Comparison of ENCODE assay signal across 19 cellular contexts in the genomic region with DNA sequence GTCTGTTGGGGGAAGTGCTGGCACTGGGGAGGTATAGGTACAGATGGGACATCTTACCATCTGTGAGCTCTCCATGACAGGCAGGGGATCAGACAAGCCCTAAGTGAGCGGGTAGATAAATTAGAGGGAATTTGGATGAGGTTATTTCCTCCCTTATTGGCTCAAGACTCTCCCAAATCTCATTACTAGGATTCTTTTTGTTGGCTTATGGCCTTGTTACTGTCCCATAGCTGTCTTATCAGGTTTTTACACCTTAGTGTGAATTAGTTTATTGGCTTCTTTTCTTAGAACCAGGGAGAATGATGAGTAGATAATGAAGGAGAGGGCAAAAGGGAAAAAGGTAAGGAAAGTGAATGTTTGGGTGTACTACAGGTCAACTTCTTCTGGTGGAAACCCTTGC.
A peak's percentile ranks its signal among the peaks of the same experiment; 100 is the strongest.
DNase-seq lines count a peak whose midpoint lies in the region; ATAC-seq and TF ChIP-seq lines count a peak whose summit lies in the region.
"Had no signal": no experiment of that assay in that cellular context is flagged by ENCODE, and none has a peak within 500 bp of the region (broad histone marks: within the 10 kb centered on the region; RNA-seq: fewer than 3 reads in every experiment).

No MANE protein-coding gene starts in this region.

- TF ChIP-seq RAD21 in IMR-90 (IDR thresholded peaks at IDR 0.05; ENCODE audit: low read length), result no peak

- POLR2A ChIA-PET in IMR-90 (lab: Charles Lee; ENCODE audit: unreplicated experiment), result no interaction called here

- H3K56ac ChIP-seq in IMR-90 (ENCODE audit: extremely low read depth, insufficient read depth, low read length), result no peak overlapping the region

- H3K4me1 Mint-ChIP-seq in nephron, result peaks cover 16% of the 10 kb centered on the region
- H3K4me1 Mint-ChIP-seq: T-cell had no signal

- peaks cover 7% of the 10 kb centered on the region for H3K4me1 ChIP-seq in IMR-90 (ENCODE audit: control insufficient read depth, insufficient read depth, low read length)
- H3K4me1 ChIP-seq: SJCRH30 had no signal

- H3K79me1 ChIP-seq in IMR-90 (ENCODE audit: low read depth in 1 of 2, low read length in 2 of 2), result no peaks in the 10 kb centered on the region

- no peak overlapping the region for H3K4me2 ChIP-seq in IMR-90 (ENCODE audit: low read depth, low read length)

- no peak overlapping the region for H4K8ac ChIP-seq in IMR-90 (ENCODE audit: low read depth in 2 of 2, low read length in 2 of 2)

- H3K9ac ChIP-seq in IMR-90 (ENCODE audit: low read depth, low read length), result no peak overlapping the region

- H4K5ac ChIP-seq in IMR-90 (ENCODE audit: low read depth, low read length), result no peak overlapping the region

- TF ChIP-seq POLR2A in IMR-90 (IDR thresholded peaks at IDR 0.05; ENCODE audit: low read depth, low read length), result no peak

- intact Hi-C loops in IMR-90 (cut with micrococcal nuclease), result no loop called here

- no peak overlapping the region for H2AK9ac ChIP-seq in IMR-90 (replicated peaks; ENCODE audit: low read depth, low read length, poor library complexity)

- TF ChIP-seq CTCF in IMR-90 (conservative IDR thresholded peaks at IDR 0.05; ENCODE audit: low read depth, low read length) (no peak), nephron (IDR thresholded peaks at IDR 0.05; ENCODE audit: unreplicated experiment in 3 of 3) (no peak)

- H3K36me3 ChIP-seq in IMR-90 (ENCODE audit: control insufficient read depth, insufficient read depth, low read length), result no peaks in the 10 kb centered on the region
- H3K36me3 ChIP-seq: BE2C, SJCRH30 had no signal

- H3K4ac ChIP-seq in IMR-90 (ENCODE audit: low read depth, low read length), result peak overlapping the region; percentile 13; the same call in 1 of the 2 replicates

- no peak overlapping the region for H3K18ac ChIP-seq in IMR-90 (ENCODE audit: low read depth, low read length)

- H3K4me3 Mint-ChIP-seq in nephron, result no peak overlapping the region
- H3K4me3 Mint-ChIP-seq: HFFc6, T-cell had no signal

- no peak overlapping the region for H4K91ac ChIP-seq in IMR-90 (ENCODE audit: insufficient read depth, low read depth, low read length)

- no peak overlapping the region for H2BK15ac ChIP-seq in IMR-90 (ENCODE audit: low read depth, low read length)

- no peaks in the 10 kb centered on the region for H3K27me3 Mint-ChIP-seq in nephron (ENCODE audit: low read depth)
- H3K27me3 Mint-ChIP-seq: T-cell had no signal

- no peaks in the 10 kb centered on the region for H4K20me1 ChIP-seq in IMR-90 (ENCODE audit: insufficient read depth, low read length)

- no peaks in the 10 kb centered on the region for H3K36me3 Mint-ChIP-seq in nephron (ENCODE audit: low read depth)
- H3K36me3 Mint-ChIP-seq: T-cell had no signal

- H3K27me3 ChIP-seq in IMR-90 (ENCODE audit: control insufficient read depth, insufficient read depth, low read length), result no peaks in the 10 kb centered on the region; the same call in none of the 2 replicates
- H3K27me3 ChIP-seq: BE2C, SJCRH30 had no signal

- no peak overlapping the region for H3K23ac ChIP-seq in IMR-90 (ENCODE audit: low read depth, low read length)

- no TSS peak for BruUV-seq in IMR-90 (replicated peaks; lab: Mats Ljungman, UMichigan)

- no CpG with 5 or more reads among the region's 1 CpG for WGBS in IMR-90 (ENCODE audit: extremely low coverage in 2 of 2, insufficient read length in 1 of 2), 2 experiments

- no peaks in the 10 kb centered on the region for H3K9me1 ChIP-seq in IMR-90 (ENCODE audit: insufficient read depth, low read length)

- CTCF ChIA-PET in IMR-90 (lab: Yijun Ruan, JAX), result interaction anchor here (1.1 kb wide), 1 partner anchor 501 kb away, joined by 3 read pairs; no protein-coding TSS in a partner anchor

- no peak overlapping the region for H2BK20ac ChIP-seq in IMR-90 (ENCODE audit: low read depth, low read length)

- H2AK5ac ChIP-seq in IMR-90 (ENCODE audit: low read depth, low read length), result no peak overlapping the region

- H2AFZ ChIP-seq in IMR-90 (replicated peaks; ENCODE audit: low read length, poor library complexity), result no peak overlapping the region

- no peaks in the 10 kb centered on the region for H3K9me3 ChIP-seq in IMR-90 (ENCODE audit: control insufficient read depth, insufficient read depth, low read length)
- H3K9me3 ChIP-seq: BE2C, SJCRH30 had no signal

- in situ Hi-C loops in IMR-90 (cut with MboI; ENCODE audit: low sequenced_read_pairs), result no loop called here

- H3K9me3 Mint-ChIP-seq in nephron, result no peaks in the 10 kb centered on the region
- H3K9me3 Mint-ChIP-seq: HFFc6, T-cell had no signal

- no peak for ATAC-seq in IMR-90 (ENCODE audit: low read depth)
- ATAC-seq: Panc1, T-cell had no signal

- H3K14ac ChIP-seq in IMR-90 (replicated peaks; ENCODE audit: low read depth, low read length), result no peak overlapping the region

- H2BK5ac ChIP-seq in IMR-90 (ENCODE audit: low read depth, low read length, poor library complexity, severe bottlenecking), result no peak overlapping the region

- no peak overlapping the region for H3K27ac ChIP-seq in IMR-90 (ENCODE audit: insufficient read depth, low read length)
- H3K27ac ChIP-seq: SJCRH30 had no signal

- H3K4me3 ChIP-seq in IMR-90 (ENCODE audit: insufficient read depth, low read depth, low read length), result no peak overlapping the region
- H3K4me3 ChIP-seq: SJCRH30 had no signal

- H3K27ac Mint-ChIP-seq in nephron, result peak overlapping the region in 2 of 3 experiments; percentile 9 to 64
- H3K27ac Mint-ChIP-seq: HFFc6, T-cell had no signal

- H2BK120ac ChIP-seq in IMR-90 (ENCODE audit: low read depth, low read length), result no peak overlapping the region

- dilution Hi-C loops in IMR-90 (cut with HindIII; ENCODE audit: low sequenced_read_pairs, unreplicated experiment), result no loop called here

- DNase-seq in DMS 273 (lab: John Stamatoyannopoulos, UW; ENCODE audit: unreplicated experiment), result peak; percentile 52
- no peak for DNase-seq in IMR-90
- DNase-seq in NCI-H524 treated with DMSO at 0.1 percent for 48 hours (lab: John Stamatoyannopoulos, UW), result peak; percentile 42
- no peak for DNase-seq in NCI-H526 treated with DMSO at 0.1 percent for 48 hours (lab: John Stamatoyannopoulos, UW)
- DNase-seq in amniotic stem cell (lab: John Stamatoyannopoulos, UW), result no peak
- no peak for DNase-seq in UCSD-AML1 (lab: John Stamatoyannopoulos, UW; ENCODE audit: unreplicated experiment)
- DNase-seq: BE2C, DMS79 treated with DMSO at 0.1 percent for 48 hours, H7, HFFc6, Kasumi-1, NCI-H1417, NCI-H187 treated with DMSO at 0.1 percent for 48 hours, NCI-H2107, NCI-H526, SJCRH30, T-cell had no signal

TF ChIP-seq in IMR-90, 13 proteins besides CTCF, POLR2A, EP300 and RAD21:
- TF ChIP-seq RFX5 (IDR thresholded peaks at IDR 0.05; ENCODE audit: low read depth, low read length) (no peak), BHLHE40 (IDR thresholded peaks at IDR 0.05; ENCODE audit: low read depth, low read length) (no peak), SMC3 (IDR thresholded peaks at IDR 0.05; ENCODE audit: low read depth, low read length) (no peak), MAFK (IDR thresholded peaks at IDR 0.05; ENCODE audit: low read depth, low read length) (no peak), MAZ (IDR thresholded peaks at IDR 0.05; ENCODE audit: borderline replicate concordance, low read depth, low read length) (no peak), FOS (IDR thresholded peaks at IDR 0.05; ENCODE audit: low read depth, low read length) (no peak), NFE2L2 (IDR thresholded peaks at IDR 0.05; ENCODE audit: low read depth, low read length) (no peak), CEBPB (IDR thresholded peaks at IDR 0.05; ENCODE audit: low read depth, low read length) (no peak), MXI1 (IDR thresholded peaks at IDR 0.05; ENCODE audit: borderline replicate concordance, low read depth, low read length) (no peak)
- TF ChIP-seq, protein P1, sequence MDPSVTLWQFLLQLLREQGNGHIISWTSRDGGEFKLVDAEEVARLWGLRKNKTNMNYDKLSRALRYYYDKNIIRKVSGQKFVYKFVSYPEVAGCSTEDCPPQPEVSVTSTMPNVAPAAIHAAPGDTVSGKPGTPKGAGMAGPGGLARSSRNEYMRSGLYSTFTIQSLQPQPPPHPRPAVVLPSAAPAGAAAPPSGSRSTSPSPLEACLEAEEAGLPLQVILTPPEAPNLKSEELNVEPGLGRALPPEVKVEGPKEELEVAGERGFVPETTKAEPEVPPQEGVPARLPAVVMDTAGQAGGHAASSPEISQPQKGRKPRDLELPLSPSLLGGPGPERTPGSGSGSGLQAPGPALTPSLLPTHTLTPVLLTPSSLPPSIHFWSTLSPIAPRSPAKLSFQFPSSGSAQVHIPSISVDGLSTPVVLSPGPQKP (IDR thresholded peaks at IDR 0.05; ENCODE audit: borderline replicate concordance, low read depth, low read length), result no peak
- TF ChIP-seq, protein P2, sequence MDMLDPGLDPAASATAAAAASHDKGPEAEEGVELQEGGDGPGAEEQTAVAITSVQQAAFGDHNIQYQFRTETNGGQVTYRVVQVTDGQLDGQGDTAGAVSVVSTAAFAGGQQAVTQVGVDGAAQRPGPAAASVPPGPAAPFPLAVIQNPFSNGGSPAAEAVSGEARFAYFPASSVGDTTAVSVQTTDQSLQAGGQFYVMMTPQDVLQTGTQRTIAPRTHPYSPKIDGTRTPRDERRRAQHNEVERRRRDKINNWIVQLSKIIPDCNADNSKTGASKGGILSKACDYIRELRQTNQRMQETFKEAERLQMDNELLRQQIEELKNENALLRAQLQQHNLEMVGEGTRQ (IDR thresholded peaks at IDR 0.05; ENCODE audit: low read depth, low read length), result no peak

Comparison
In these comparisons a context has a peak if more than half of its experiments do, and no peak if none do; other contexts are left out.
1. DNase-seq: peak in DMS 273 (single experiment) and NCI-H524 treated with DMSO at 0.1 percent for 48 hours (single experiment); none in IMR-90 (single experiment), NCI-H526 treated with DMSO at 0.1 percent for 48 hours (single experiment), amniotic stem cell (single experiment) and UCSD-AML1 (single experiment).